ENCODE assay signal across 2 cellular contexts in the genomic region with DNA sequence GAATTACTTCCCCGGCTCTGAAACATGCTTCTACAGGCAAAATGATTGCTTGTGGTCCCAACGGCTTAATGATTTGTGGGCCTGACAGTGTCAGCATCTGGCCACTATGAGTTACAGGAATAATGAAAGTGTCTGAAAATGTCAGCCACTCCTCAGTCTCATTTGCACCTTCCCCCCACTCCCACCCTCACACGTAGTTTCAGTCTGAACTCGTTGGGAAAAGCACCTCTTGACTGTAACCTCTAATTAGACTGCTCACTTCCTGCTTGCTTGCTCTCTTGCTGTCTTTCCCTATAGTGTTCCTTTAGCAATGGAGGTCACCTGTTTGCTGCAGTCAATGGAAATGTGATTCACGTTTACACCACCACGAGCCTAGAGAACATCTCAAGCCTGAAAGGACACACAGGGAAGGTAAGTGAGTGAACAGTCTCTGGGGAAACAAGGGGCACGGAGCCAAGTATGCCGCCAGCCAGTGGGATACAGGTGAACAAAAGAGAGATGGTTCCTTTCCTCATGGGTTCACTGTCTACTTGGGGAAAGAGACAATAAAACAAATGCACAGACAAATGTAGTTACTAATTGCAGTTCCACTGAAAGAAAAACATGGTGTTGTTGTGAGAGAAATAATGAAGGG.
A peak's percentile ranks its signal among the peaks of the same experiment; 100 is the strongest.
TF ChIP-seq lines count a peak whose summit lies in the region.

No MANE protein-coding gene starts in this region.

TF ChIP-seq in GM12891, 5 proteins besides CTCF, POLR2A, EP300 and RAD21 (continued from another document):
- TF ChIP-seq POU2F2 (IDR thresholded peaks at IDR 0.05; ENCODE audit: low read depth, low read length) = peak; percentile 79
- no peak for TF ChIP-seq PAX5 (IDR thresholded peaks at IDR 0.05; ENCODE audit: insufficient read depth, low read length, severe bottlenecking)
- peak; percentile 71 for TF ChIP-seq SPI1 (IDR thresholded peaks at IDR 0.05; ENCODE audit: low read depth, low read length)

TF ChIP-seq in H1, 55 proteins besides CTCF, POLR2A, EP300 and RAD21 (continued from another document):
- TF ChIP-seq PHF8 (conservative IDR thresholded peaks at IDR 0.05; ENCODE audit: low read depth, low read length) (no peak), POU5F1 (IDR thresholded peaks at IDR 0.05; ENCODE audit: low read depth, low read length) (no peak), CBX8 (IDR thresholded peaks at IDR 0.05; ENCODE audit: borderline replicate concordance, low read depth, low read length) (no peak), FOSL1 (IDR thresholded peaks at IDR 0.05; ENCODE audit: insufficient read depth, low read depth, low read length) (no peak), YY1 (IDR thresholded peaks at IDR 0.05; ENCODE audit: low read depth, low read length) (no peak), BACH1 (IDR thresholded peaks at IDR 0.05; ENCODE audit: low read length) (no peak), KDM5A (IDR thresholded peaks at IDR 0.05; ENCODE audit: low read length) (no peak), TBP (IDR thresholded peaks at IDR 0.05; ENCODE audit: low read depth, low read length) (no peak), SIRT6 (IDR thresholded peaks at IDR 0.05; ENCODE audit: low read length) (no peak), CREB1 (IDR thresholded peaks at IDR 0.05) (no peak), NANOG (IDR thresholded peaks at IDR 0.05; ENCODE audit: insufficient read depth, low read depth, low read length, poor library complexity, severe bottlenecking) (no peak), JUND (IDR thresholded peaks at IDR 0.05; ENCODE audit: low read length) (no peak), RBBP5 (IDR thresholded peaks at IDR 0.05; ENCODE audit: borderline replicate concordance, low read depth, low read length) (no peak)
- TF ChIP-seq, protein P1, sequence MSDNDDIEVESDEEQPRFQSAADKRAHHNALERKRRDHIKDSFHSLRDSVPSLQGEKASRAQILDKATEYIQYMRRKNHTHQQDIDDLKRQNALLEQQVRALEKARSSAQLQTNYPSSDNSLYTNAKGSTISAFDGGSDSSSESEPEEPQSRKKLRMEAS (IDR thresholded peaks at IDR 0.05) = no peak
- TF ChIP-seq, protein P2, sequence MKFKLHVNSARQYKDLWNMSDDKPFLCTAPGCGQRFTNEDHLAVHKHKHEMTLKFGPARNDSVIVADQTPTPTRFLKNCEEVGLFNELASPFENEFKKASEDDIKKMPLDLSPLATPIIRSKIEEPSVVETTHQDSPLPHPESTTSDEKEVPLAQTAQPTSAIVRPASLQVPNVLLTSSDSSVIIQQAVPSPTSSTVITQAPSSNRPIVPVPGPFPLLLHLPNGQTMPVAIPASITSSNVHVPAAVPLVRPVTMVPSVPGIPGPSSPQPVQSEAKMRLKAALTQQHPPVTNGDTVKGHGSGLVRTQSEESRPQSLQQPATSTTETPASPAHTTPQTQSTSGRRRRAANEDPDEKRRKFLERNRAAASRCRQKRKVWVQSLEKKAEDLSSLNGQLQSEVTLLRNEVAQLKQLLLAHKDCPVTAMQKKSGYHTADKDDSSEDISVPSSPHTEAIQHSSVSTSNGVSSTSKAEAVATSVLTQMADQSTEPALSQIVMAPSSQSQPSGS (IDR thresholded peaks at IDR 0.05; ENCODE audit: low read length) = no peak
- TF ChIP-seq, protein P3, sequence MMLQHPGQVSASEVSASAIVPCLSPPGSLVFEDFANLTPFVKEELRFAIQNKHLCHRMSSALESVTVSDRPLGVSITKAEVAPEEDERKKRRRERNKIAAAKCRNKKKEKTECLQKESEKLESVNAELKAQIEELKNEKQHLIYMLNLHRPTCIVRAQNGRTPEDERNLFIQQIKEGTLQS (IDR thresholded peaks at IDR 0.05; ENCODE audit: insufficient read depth, low read depth, low read length) = no peak
